Comparison of ENCODE assay signal across 14 cellular contexts in genomic region chr1:216686860-216687545, GRCh38. TPM values are rescaled to one million over a fixed set of nuclear protein-coding genes. Genes with fewer than 3 reads are reported as not detected.
A peak's percentile ranks its signal among the peaks of the same experiment; 100 is the strongest.
DNase-seq lines count a peak whose midpoint lies in the region; ATAC-seq and TF ChIP-seq lines count a peak whose summit lies in the region.
"Had no signal": no experiment of that assay in that cellular context is flagged by ENCODE, and none has a peak within 500 bp of the region (broad histone marks: within the 10 kb centered on the region; RNA-seq: fewer than 3 reads in every experiment).

No MANE protein-coding gene starts in this region.

- no peak for TF ChIP-seq POLR2A in prostate gland (IDR thresholded peaks at IDR 0.05)

- no peaks in the 10 kb centered on the region for H3K9me3 ChIP-seq in HUES64 (ENCODE audit: insufficient read depth, low read depth, low read length)
- H3K9me3 ChIP-seq in prostate gland: no peaks in the 10 kb centered on the region
- H3K9me3 ChIP-seq: ascending aorta, SJCRH30 had no signal

- intact Hi-C loops in prostate gland (cut with DNase I): no loop called here

- WGBS in HUES64: 15% methylated on average over 12 of the region's 12 CpGs
- WGBS in prostate gland: 64% methylated on average over 12 of the region's 12 CpGs

- H3K4me1 ChIP-seq in HUES64 (ENCODE audit: insufficient read depth, low read length) (peaks cover 32% of the 10 kb centered on the region), prostate gland (replicated peaks) (no peaks in the 10 kb centered on the region)
- H3K4me1 ChIP-seq: ascending aorta, SJCRH30 had no signal

- DNase-seq in Ammon's horn (ENCODE audit: low spot score) (peak; percentile 20), choroid plexus epithelial cell (ENCODE audit: low read depth) (peak; percentile 8), kidney tubule cell (ENCODE audit: low spot score) (peak; percentile 64), prostate gland (ENCODE audit: low spot score) (no peak), pons (ENCODE audit: low spot score) (no peak), SHP77 treated with DMSO at 0.1 percent for 48 hours (lab: John Stamatoyannopoulos, UW) (no peak)
- DNase-seq: activated CD4-positive, CD25-positive, alpha-beta regulatory T cell; DND-41; NCI-H526; SJCRH30; stimulated activated CD8-positive, alpha-beta memory T cell treated with anti-CD3 and anti-CD28 coated beads, Interleukin-4, amount 100 ng/mL, for 48 hours had no signal

- no peak for TF ChIP-seq CTCF in choroid plexus epithelial cell (conservative IDR thresholded peaks at IDR 0.05; ENCODE audit: low read depth, low read length)
- no peak for TF ChIP-seq CTCF in prostate gland (IDR thresholded peaks at IDR 0.05)

- H3K27me3 ChIP-seq in HUES64 (ENCODE audit: insufficient read depth, low read length): no peaks in the 10 kb centered on the region
- no peaks in the 10 kb centered on the region for H3K27me3 ChIP-seq in prostate gland (replicated peaks; ENCODE audit: insufficient read depth)
- H3K27me3 ChIP-seq: ascending aorta, SJCRH30 had no signal

- H3K27ac ChIP-seq in HUES64 (ENCODE audit: low read depth, low read length) (peak overlapping the region; percentile 19; the same call in 1 of the 2 replicates), prostate gland (no peak overlapping the region)
- H3K27ac ChIP-seq: ascending aorta, SJCRH30 had no signal

- H3K36me3 ChIP-seq in HUES64 (ENCODE audit: insufficient read depth, low read length) (no peaks in the 10 kb centered on the region), prostate gland (no peaks in the 10 kb centered on the region)
- H3K36me3 ChIP-seq: ascending aorta, SJCRH30 had no signal

- H3K9ac ChIP-seq in HUES64 (ENCODE audit: low read depth, low read length): no peak overlapping the region

- ATAC-seq in HG03571 (IDR thresholded peaks at IDR 0.05; ENCODE audit: unreplicated experiment): no peak

- H3K4me3 ChIP-seq in HUES64 (ENCODE audit: low read length) (peak overlapping the region; percentile 1; the same call in 1 of the 2 replicates), choroid plexus epithelial cell (ENCODE audit: low read depth, low read length) (no peak overlapping the region), prostate gland (no peak overlapping the region)
- H3K4me3 ChIP-seq: ascending aorta, SJCRH30 had no signal

RNA-seq across cellular contexts. Expression of gene ESRRG, which starts 36.2 kb away (rescaled TPM):
- 1.1 TPM for polyA plus RNA-seq in HUES64 (2013, experiment 1 of 2)
- 1.5 TPM for polyA plus RNA-seq in HUES64 (2013, experiment 2 of 2)
- 10 to 100 TPM in 1 of 2 donors, 1 to 10 TPM in 1; 4.1 to 16.2 TPM for total RNA-seq in prostate gland
- total RNA-seq: ascending aorta had no signal

Comparison
In these comparisons a context has a peak if more than half of its experiments do, and no peak if none do; other contexts are left out.
1. DNase-seq: peak in Ammon's horn (single experiment), choroid plexus epithelial cell (single experiment) and kidney tubule cell (single experiment); none in prostate gland (single experiment), pons (single experiment) and SHP77 treated with DMSO at 0.1 percent for 48 hours (single experiment).